Comparison of ENCODE assay signal across 22 cellular contexts in the genomic region with DNA sequence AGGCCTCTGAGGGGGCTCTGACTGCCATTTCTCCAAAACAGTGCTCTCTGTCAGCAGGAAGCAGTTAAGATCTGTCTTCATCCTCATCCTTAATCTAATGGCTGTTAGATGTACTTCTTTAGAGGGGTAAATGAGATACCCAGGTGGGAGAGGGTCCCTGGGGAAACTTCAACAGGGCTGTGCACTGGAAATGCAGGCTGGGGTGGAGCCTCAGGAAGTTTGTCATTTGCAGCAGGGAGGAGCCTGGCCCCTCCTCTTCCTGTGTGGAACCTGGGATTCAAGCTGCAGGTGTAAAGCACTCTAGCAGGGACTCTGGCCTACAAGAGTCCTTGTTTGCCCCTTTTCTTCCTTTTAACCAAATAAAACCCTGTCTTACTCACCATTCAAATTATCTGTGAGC.
"Had no signal": no experiment of that assay in that cellular context is flagged by ENCODE, and none has a peak within 500 bp of the region (broad histone marks: within the 10 kb centered on the region; RNA-seq: fewer than 3 reads in every experiment).

No MANE protein-coding gene starts in this region.

- H3K9me3 ChIP-seq: esophagus muscularis mucosa, gastrocnemius medialis, heart right ventricle, neutrophil, testis, tibial nerve, upper lobe of right lung, vagina had no signal

- H3K9me3 Mint-ChIP-seq: nephron had no signal

- H3K27ac Mint-ChIP-seq: effector memory CD8-positive, alpha-beta T cell; naive B cell; nephron; stimulated activated memory B cell treated with anti-CD40 and anti-IgM and Interleukin-4, amounts not matched to agents 10 μg/mL and 1 μg/mL and 100 μg/mL, for 72 hours; stimulated activated naive CD8-positive, alpha-beta T cell treated with anti-CD3 and anti-CD28 coated beads, Interleukin-15, Interleukin-2, amounts not matched to agents 100 ng/mL and 50 ng/mL, for 24 hours had no signal

- ATAC-seq: effector memory CD8-positive, alpha-beta T cell; gastrocnemius medialis; heart right ventricle; sciatic nerve; stimulated activated memory B cell treated with anti-CD40 and anti-IgM and Interleukin-4, amounts not matched to agents 10 μg/mL and 1 μg/mL and 100 μg/mL, for 72 hours; upper lobe of right lung had no signal

- H3K4me1 Mint-ChIP-seq: naive B cell; nephron; stimulated activated memory B cell treated with anti-CD40 and anti-IgM and Interleukin-4, amounts not matched to agents 10 μg/mL and 1 μg/mL and 100 μg/mL, for 72 hours had no signal

- H3K36me3 Mint-ChIP-seq: naive B cell; stimulated activated memory B cell treated with anti-CD40 and anti-IgM and Interleukin-4, amounts not matched to agents 10 μg/mL and 1 μg/mL and 100 μg/mL, for 72 hours had no signal

- H3K36me3 ChIP-seq: esophagus muscularis mucosa, gastrocnemius medialis, heart right ventricle, neutrophil, spleen, tibial nerve, upper lobe of right lung, vagina had no signal

- H3K4me3 ChIP-seq: esophagus muscularis mucosa, gastrocnemius medialis, heart right ventricle, spleen, testis, tibial nerve, upper lobe of right lung, vagina had no signal

- DNase-seq: effector memory CD8-positive, alpha-beta T cell; gastrocnemius medialis; heart right ventricle; hypothalamus; kidney glomerular epithelial cell; mesendoderm; naive B cell; spleen; stimulated activated CD4-positive, alpha-beta T cell treated with anti-CD3 and anti-CD28 coated beads, Interleukin-15, amount 100 ng/mL, for 24 hours; stimulated activated CD4-positive, alpha-beta T cell treated with anti-CD3 and anti-CD28 coated beads, Interleukin-1b, Interleukin-23, amount 100 ng/mL, for 48 hours; stimulated activated CD4-positive, alpha-beta T cell treated with anti-CD3 and anti-CD28 coated beads, Interleukin-4, amount 100 ng/mL, for 24 hours; testis; upper lobe of right lung had no signal

- H3K27me3 Mint-ChIP-seq: effector memory CD8-positive, alpha-beta T cell; naive B cell; stimulated activated memory B cell treated with anti-CD40 and anti-IgM and Interleukin-4, amounts not matched to agents 10 μg/mL and 1 μg/mL and 100 μg/mL, for 72 hours; stimulated activated naive CD8-positive, alpha-beta T cell treated with anti-CD3 and anti-CD28 coated beads, Interleukin-15, Interleukin-2, amounts not matched to agents 100 ng/mL and 50 ng/mL, for 24 hours had no signal

- H3K27me3 ChIP-seq: esophagus muscularis mucosa, gastrocnemius medialis, heart right ventricle, neutrophil, spleen, testis, tibial nerve, upper lobe of right lung, vagina had no signal

- H3K4me3 Mint-ChIP-seq: effector memory CD8-positive, alpha-beta T cell; naive B cell; nephron; stimulated activated memory B cell treated with anti-CD40 and anti-IgM and Interleukin-4, amounts not matched to agents 10 μg/mL and 1 μg/mL and 100 μg/mL, for 72 hours; stimulated activated naive CD8-positive, alpha-beta T cell treated with anti-CD3 and anti-CD28 coated beads, Interleukin-15, Interleukin-2, amounts not matched to agents 100 ng/mL and 50 ng/mL, for 24 hours had no signal

- H3K4me1 ChIP-seq: heart right ventricle, spleen, testis, tibial nerve, upper lobe of right lung, vagina had no signal

- H3K27ac ChIP-seq: epithelial cell of prostate, esophagus muscularis mucosa, gastrocnemius medialis, heart right ventricle, neutrophil, spleen, testis, tibial nerve, upper lobe of right lung, vagina had no signal
